ENCODE assay signal across 20 cellular contexts in genomic region chr7:134784251-134785049, GRCh38. TPM values are rescaled to one million over a fixed set of nuclear protein-coding genes. Genes with fewer than 3 reads are reported as not detected.
DNase-seq lines count a peak whose midpoint lies in the region; ATAC-seq and TF ChIP-seq lines count a peak whose summit lies in the region.
"Had no signal": no experiment of that assay in that cellular context is flagged by ENCODE, and none has a peak within 500 bp of the region (broad histone marks: within the 10 kb centered on the region; RNA-seq: fewer than 3 reads in every experiment).

No MANE protein-coding gene starts in this region.

- peak overlapping the region in 4 of 11 experiments; percentile 6 to 71 (median 26); a peak in 5 of 22 replicates for H3K27ac ChIP-seq in BLaER1 treated with 17β-estradiol and CSF1 and Interleukin-3, amounts not matched to agents 10 nM and 100 nM
- no peak overlapping the region for H3K27ac ChIP-seq in RWPE2 (ENCODE audit: poor library complexity, severe bottlenecking)
- H3K27ac ChIP-seq: body of pancreas had no signal

- intact Hi-C loops in sciatic nerve (cut with DNase I): no loop called here

- no peak for TF ChIP-seq CTCF in RWPE2 (IDR thresholded peaks at IDR 0.05; ENCODE audit: poor library complexity, severe bottlenecking)

- H3K9ac ChIP-seq in BLaER1 treated with 17β-estradiol and CSF1 and Interleukin-3, amounts not matched to agents 10 nM and 100 nM: no peak overlapping the region

- H4K20me1 ChIP-seq in BLaER1 treated with 17β-estradiol and CSF1 and Interleukin-3, amounts not matched to agents 10 nM and 100 nM: no peaks in the 10 kb centered on the region

- no peak for DNase-seq in RWPE2 (ENCODE audit: low spot score)
- DNase-seq in fibroblast of peridontal ligament (ENCODE audit: extremely low read depth): peak; percentile 56
- DNase-seq in sciatic nerve (ENCODE audit: low spot score): no peak
- DNase-seq in SK-N-DZ (ENCODE audit: low spot score): no peak
- DNase-seq in medulla oblongata (ENCODE audit: extremely low spot score): no peak
- DNase-seq in anterior cingulate cortex (lab: John Stamatoyannopoulos, UW): no peak
- no peak for DNase-seq in globus pallidus (ENCODE audit: low spot score)
- DNase-seq: activated naive CD4-positive, alpha-beta T cell treated with Interleukin-2 at 50 U/mL for 16 hours; activated T-cell treated with anti-CD3 and anti-CD28 coated beads, Interleukin-2, amount 50 U/mL, for 1 hour; body of pancreas; CD8-positive, alpha-beta T cell; cortex of kidney; DMS79; MV-4-11; NCI-H187 treated with DMSO at 0.1 percent for 48 hours; NCI-H446; NK-92 treated with Interleukin-12 subunit alpha and Interleukin-12 subunit beta, amount 100 ng/mL, for 24 hours; stimulated activated naive B cell treated with anti-CD40 and anti-IgM and Interleukin-4, amounts not matched to agents 10 μg/mL and 1 μg/mL and 100 μg/mL, for 72 hours; T-helper 1 cell had no signal

- peaks cover 55 to 91% (median 67%) of the 10 kb centered on the region in 10 experiments for H3K4me1 ChIP-seq in BLaER1 treated with 17β-estradiol and CSF1 and Interleukin-3, amounts not matched to agents 10 nM and 100 nM
- peaks cover 12% of the 10 kb centered on the region for H3K4me1 ChIP-seq in RWPE2 (ENCODE audit: insufficient read depth, poor library complexity, severe bottlenecking)
- H3K4me1 ChIP-seq: body of pancreas had no signal

- ATAC-seq in RWPE2 (ENCODE audit: low read depth) (0 out of 3 replicates have a peak, but pooled peaks have one; percentile 1), sciatic nerve (peak; percentile 60)
- ATAC-seq: body of pancreas; CD8-positive, alpha-beta T cell; stimulated activated naive B cell treated with anti-CD40 and anti-IgM and Interleukin-4, amounts not matched to agents 10 μg/mL and 1 μg/mL and 100 μg/mL, for 72 hours had no signal

- peaks cover 0 to 33% (median 0%) of the 10 kb centered on the region in 11 experiments; a peak in 4 of 22 replicates for H3K36me3 ChIP-seq in BLaER1 treated with 17β-estradiol and CSF1 and Interleukin-3, amounts not matched to agents 10 nM and 100 nM
- peaks cover 54% of the 10 kb centered on the region for H3K36me3 ChIP-seq in RWPE2 (ENCODE audit: low read depth)

- H3K27me3 ChIP-seq in BLaER1 treated with 17β-estradiol and CSF1 and Interleukin-3, amounts not matched to agents 10 nM and 100 nM: no peaks in the 10 kb centered on the region; a peak in 1 of 22 replicates
- H3K27me3 ChIP-seq in RWPE2 (ENCODE audit: insufficient read depth, poor library complexity, severe bottlenecking): no peaks in the 10 kb centered on the region
- H3K27me3 ChIP-seq: body of pancreas had no signal

- H3K4me2 ChIP-seq in BLaER1 treated with 17β-estradiol and CSF1 and Interleukin-3, amounts not matched to agents 10 nM and 100 nM: peak overlapping the region in 7 of 11 experiments; percentile 8 to 87 (median 46); a peak in 13 of 22 replicates

- no peak overlapping the region for H3K4me3 ChIP-seq in BLaER1 treated with 17β-estradiol and CSF1 and Interleukin-3, amounts not matched to agents 10 nM and 100 nM
- no peak overlapping the region for H3K4me3 ChIP-seq in RWPE2 (ENCODE audit: severe bottlenecking)
- H3K4me3 ChIP-seq: body of pancreas had no signal

- H3K9me3 ChIP-seq in BLaER1 treated with 17β-estradiol and CSF1 and Interleukin-3, amounts not matched to agents 10 nM and 100 nM (replicated peaks in 1 of 11): peaks cover 0 to 31% (median 15%) of the 10 kb centered on the region in 11 experiments; a peak in 14 of 22 replicates
- no peaks in the 10 kb centered on the region for H3K9me3 ChIP-seq in RWPE2 (ENCODE audit: severe bottlenecking)
- H3K9me3 ChIP-seq: body of pancreas had no signal

RNA-seq across cellular contexts. Expression of gene CALD1, which starts 5.0 kb away (rescaled TPM):
- total RNA-seq in sciatic nerve: 534 TPM
- polyA plus RNA-seq in SK-N-DZ (2014; cell fraction: cytosol; rRNA removed): 16.3 and 19.1 TPM in 2 replicates
- polyA plus RNA-seq in SK-N-DZ (2014; cell fraction: nucleus; rRNA removed): 19.3 and 21.5 TPM in 2 replicates
- total RNA-seq: CD8-positive, alpha-beta T cell had no signal
